27 cellular contexts compared by ENCODE assay signal in the genomic region with DNA sequence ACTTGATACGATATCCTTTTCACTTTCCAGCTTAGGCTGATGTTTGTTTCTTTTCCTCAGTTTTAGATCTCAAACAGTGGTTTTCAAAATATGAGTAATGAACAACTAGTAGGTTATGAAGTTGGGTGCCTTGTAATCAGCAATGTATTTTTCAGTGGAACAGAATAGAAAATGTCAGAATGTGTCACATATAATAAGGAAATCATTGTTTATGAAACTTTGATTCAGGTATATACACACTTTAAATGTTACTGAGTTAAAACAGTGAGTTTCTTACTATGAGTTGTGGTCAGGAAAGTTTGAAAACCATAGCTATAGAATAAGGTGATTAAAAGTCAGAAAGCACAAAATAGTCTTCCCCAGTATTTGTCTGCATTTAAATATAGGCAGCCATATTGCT. TPM values are rescaled to one million over a fixed set of nuclear protein-coding genes. Genes with fewer than 3 reads are reported as not detected.
A peak's percentile ranks its signal among the peaks of the same experiment; 100 is the strongest.
DNase-seq lines count a peak whose midpoint lies in the region; ATAC-seq and TF ChIP-seq lines count a peak whose summit lies in the region.
"Had no signal": no experiment of that assay in that cellular context is flagged by ENCODE, and none has a peak within 500 bp of the region (broad histone marks: within the 10 kb centered on the region; RNA-seq: fewer than 3 reads in every experiment).

No MANE protein-coding gene starts in this region.

- H4K20me1 ChIP-seq in smooth muscle cell (ENCODE audit: low read depth): no peaks in the 10 kb centered on the region

- H3K9ac ChIP-seq in smooth muscle cell (ENCODE audit: low read depth): no peak overlapping the region
- H3K9ac ChIP-seq: KMS-11 had no signal

- H3K36me3 Mint-ChIP-seq in activated CD8-positive, alpha-beta memory T cell treated with anti-CD3 and anti-CD28 coated beads, Interleukin-2, amount 10 ng/mL, durations not matched to agents 7 days and 5 days: peaks cover 48% of the 10 kb centered on the region
- H3K36me3 Mint-ChIP-seq in Caco-2 (ENCODE audit: insufficient read depth, unreplicated experiment): peaks cover 44% of the 10 kb centered on the region
- H3K36me3 Mint-ChIP-seq in T-helper 2 cell treated with Interferon-gamma antibody and Interleukin-4, amounts not matched to agents 5 μg/mL and 100 μg/mL, for 36 hours (ENCODE audit: low read depth): peaks cover 40% of the 10 kb centered on the region
- peaks cover 42% of the 10 kb centered on the region for H3K36me3 Mint-ChIP-seq in activated naive CD8-positive, alpha-beta T cell treated with anti-CD3 and anti-CD28 coated beads, Interleukin-2, amount 50 U/mL, for 24 hours (ENCODE audit: low read depth)

- H3F3A ChIP-seq in smooth muscle cell (ENCODE audit: low read depth): no peaks in the 10 kb centered on the region

- CTCF ChIA-PET in activated CD8-positive, alpha-beta memory T cell treated with anti-CD3 and anti-CD28 coated beads, Interleukin-2, amount 10 ng/mL, durations not matched to agents 7 days and 5 days (lab: Charles Lee): interaction anchor here (1.1 kb wide), 1 partner anchor 12 kb away, joined by 3 read pairs; no protein-coding TSS in a partner anchor
- CTCF ChIA-PET in Caco-2 (lab: Charles Lee): no interaction called here

- TSS peak; percentile 28 for BruUV-seq in Caco-2 (replicated peaks; lab: Mats Ljungman, UMichigan)

- peak overlapping the region; percentile 73 for H3K27ac Mint-ChIP-seq in activated CD8-positive, alpha-beta memory T cell treated with anti-CD3 and anti-CD28 coated beads, Interleukin-2, amount 10 ng/mL, durations not matched to agents 7 days and 5 days
- no peak overlapping the region for H3K27ac Mint-ChIP-seq in Caco-2 (ENCODE audit: unreplicated experiment)
- H3K27ac Mint-ChIP-seq in T-helper 2 cell treated with Interferon-gamma antibody and Interleukin-4, amounts not matched to agents 5 μg/mL and 100 μg/mL, for 36 hours: peak overlapping the region; percentile 22
- H3K27ac Mint-ChIP-seq in activated naive CD8-positive, alpha-beta T cell treated with anti-CD3 and anti-CD28 coated beads, Interleukin-2, amount 50 U/mL, for 24 hours: no peak overlapping the region
- H3K27ac Mint-ChIP-seq: B cell; CD8-positive, alpha-beta T cell had no signal

- H3K4me3 ChIP-seq in Caco-2 (ENCODE audit: low read depth, low read length): no peak overlapping the region
- H3K4me3 ChIP-seq in smooth muscle cell: no peak overlapping the region
- H3K4me3 ChIP-seq: SJCRH30 had no signal

- no peak for ATAC-seq in activated CD8-positive, alpha-beta memory T cell treated with anti-CD3 and anti-CD28 coated beads, Interleukin-2, amount 10 ng/mL, durations not matched to agents 7 days and 5 days
- peak; percentile 52 for ATAC-seq in activated naive CD8-positive, alpha-beta T cell treated with anti-CD3 and anti-CD28 coated beads, Interleukin-2, amount 50 U/mL, for 24 hours
- ATAC-seq: CD8-positive, alpha-beta T cell; PC-3; Right ventricle myocardium inferior had no signal

- H2AFZ ChIP-seq in smooth muscle cell (ENCODE audit: low read depth): no peak overlapping the region

- peaks cover 20% of the 10 kb centered on the region for H3K4me1 Mint-ChIP-seq in activated CD8-positive, alpha-beta memory T cell treated with anti-CD3 and anti-CD28 coated beads, Interleukin-2, amount 10 ng/mL, durations not matched to agents 7 days and 5 days
- no peaks in the 10 kb centered on the region for H3K4me1 Mint-ChIP-seq in Caco-2 (ENCODE audit: low read depth, unreplicated experiment)
- H3K4me1 Mint-ChIP-seq in T-helper 2 cell treated with Interferon-gamma antibody and Interleukin-4, amounts not matched to agents 5 μg/mL and 100 μg/mL, for 36 hours (ENCODE audit: low read depth): peaks cover 25% of the 10 kb centered on the region
- H3K4me1 Mint-ChIP-seq in activated naive CD8-positive, alpha-beta T cell treated with anti-CD3 and anti-CD28 coated beads, Interleukin-2, amount 50 U/mL, for 24 hours: peaks cover 20% of the 10 kb centered on the region
- H3K4me1 Mint-ChIP-seq: B cell, IgD-negative memory B cell had no signal

- no peaks in the 10 kb centered on the region for H3K27me3 Mint-ChIP-seq in activated CD8-positive, alpha-beta memory T cell treated with anti-CD3 and anti-CD28 coated beads, Interleukin-2, amount 10 ng/mL, durations not matched to agents 7 days and 5 days
- H3K27me3 Mint-ChIP-seq in Caco-2 (ENCODE audit: insufficient read depth, unreplicated experiment): no peaks in the 10 kb centered on the region
- no peaks in the 10 kb centered on the region for H3K27me3 Mint-ChIP-seq in T-helper 2 cell treated with Interferon-gamma antibody and Interleukin-4, amounts not matched to agents 5 μg/mL and 100 μg/mL, for 36 hours (ENCODE audit: low read depth)
- H3K27me3 Mint-ChIP-seq in activated naive CD8-positive, alpha-beta T cell treated with anti-CD3 and anti-CD28 coated beads, Interleukin-2, amount 50 U/mL, for 24 hours: no peaks in the 10 kb centered on the region
- H3K27me3 Mint-ChIP-seq: B cell, IgD-negative memory B cell had no signal

- H3K9me3 ChIP-seq in Caco-2 (no peaks in the 10 kb centered on the region), smooth muscle cell (replicated peaks; ENCODE audit: low read depth) (no peaks in the 10 kb centered on the region)
- H3K9me3 ChIP-seq: SJCRH30 had no signal

- POLR2A ChIA-PET in Caco-2 (lab: Charles Lee): no interaction called here

- no peaks in the 10 kb centered on the region for H3K9me3 Mint-ChIP-seq in activated CD8-positive, alpha-beta memory T cell treated with anti-CD3 and anti-CD28 coated beads, Interleukin-2, amount 10 ng/mL, durations not matched to agents 7 days and 5 days (ENCODE audit: low read depth)
- H3K9me3 Mint-ChIP-seq in Caco-2 (ENCODE audit: unreplicated experiment): no peaks in the 10 kb centered on the region
- no peaks in the 10 kb centered on the region for H3K9me3 Mint-ChIP-seq in T-helper 2 cell treated with Interferon-gamma antibody and Interleukin-4, amounts not matched to agents 5 μg/mL and 100 μg/mL, for 36 hours
- no peaks in the 10 kb centered on the region for H3K9me3 Mint-ChIP-seq in activated naive CD8-positive, alpha-beta T cell treated with anti-CD3 and anti-CD28 coated beads, Interleukin-2, amount 50 U/mL, for 24 hours
- H3K9me3 Mint-ChIP-seq: CD8-positive, alpha-beta T cell; IgD-negative memory B cell had no signal

- H3K27ac ChIP-seq in caudate nucleus (ENCODE audit: low read depth, low read length): no peak overlapping the region
- no peak overlapping the region for H3K27ac ChIP-seq in smooth muscle cell (ENCODE audit: low read depth)
- H3K27ac ChIP-seq: C4-2B, HL-60, KMS-11, SJCRH30 had no signal

- no peak overlapping the region for H3K4me2 ChIP-seq in smooth muscle cell
- H3K4me2 ChIP-seq: KMS-11 had no signal

- H3K4me1 ChIP-seq in Caco-2 (no peaks in the 10 kb centered on the region), smooth muscle cell (ENCODE audit: low read depth) (no peaks in the 10 kb centered on the region)
- H3K4me1 ChIP-seq: SJCRH30 had no signal

- H3K36me3 ChIP-seq in Caco-2 (ENCODE audit: control insufficient read depth, insufficient read depth, low read length): no peaks in the 10 kb centered on the region; the same call in 1 of the 2 replicates
- peaks cover 33% of the 10 kb centered on the region for H3K36me3 ChIP-seq in smooth muscle cell (ENCODE audit: low read depth)

- H3K27me3 ChIP-seq in Caco-2 (replicated peaks; ENCODE audit: control insufficient read depth, insufficient read depth, low read length) (no peaks in the 10 kb centered on the region), smooth muscle cell (ENCODE audit: low read depth) (no peaks in the 10 kb centered on the region)
- H3K27me3 ChIP-seq: SJCRH30 had no signal

- intact Hi-C loops in Caco-2 (cut with micrococcal nuclease; ENCODE audit: unreplicated experiment): no loop called here

- no peaks in the 10 kb centered on the region for H3K79me2 ChIP-seq in smooth muscle cell (ENCODE audit: low read depth)

- no peak for TF ChIP-seq CTCF in Caco-2 (IDR thresholded peaks at IDR 0.05; ENCODE audit: insufficient read depth in 1 of 2, low read depth in 1 of 2, low read length in 1 of 2, severe bottlenecking in 1 of 2, unreplicated experiment in 1 of 2)
- TF ChIP-seq CTCF in smooth muscle cell (IDR thresholded peaks at IDR 0.05; ENCODE audit: borderline replicate concordance, insufficient read depth, poor library complexity, severe bottlenecking): no peak

- peak overlapping the region; percentile 14 for H3K4me3 Mint-ChIP-seq in activated CD8-positive, alpha-beta memory T cell treated with anti-CD3 and anti-CD28 coated beads, Interleukin-2, amount 10 ng/mL, durations not matched to agents 7 days and 5 days
- no peak overlapping the region for H3K4me3 Mint-ChIP-seq in Caco-2 (ENCODE audit: unreplicated experiment)
- H3K4me3 Mint-ChIP-seq in T-helper 2 cell treated with Interferon-gamma antibody and Interleukin-4, amounts not matched to agents 5 μg/mL and 100 μg/mL, for 36 hours: no peak overlapping the region
- no peak overlapping the region for H3K4me3 Mint-ChIP-seq in activated naive CD8-positive, alpha-beta T cell treated with anti-CD3 and anti-CD28 coated beads, Interleukin-2, amount 50 U/mL, for 24 hours
- H3K4me3 Mint-ChIP-seq: B cell; CD8-positive, alpha-beta T cell; IgD-negative memory B cell had no signal

- 100% methylated on average over 1 of the region's 1 CpG for WGBS in smooth muscle cell (ENCODE audit: low lambda C conversion rate)

- DNase-seq in activated CD8-positive, alpha-beta memory T cell treated with anti-CD3 and anti-CD28 coated beads, Interleukin-2, amount 10 ng/mL, durations not matched to agents 7 days and 5 days: no peak
- DNase-seq in activated CD8-positive, alpha-beta memory T cell treated with anti-CD3 and anti-CD28 coated beads, Interleukin-2, amount 50 U/mL, for 4 hours: no peak
- no peak for DNase-seq in Caco-2
- DNase-seq in T-helper 2 cell treated with Interferon-gamma antibody and Interleukin-4, amounts not matched to agents 5 μg/mL and 100 μg/mL, for 36 hours (ENCODE audit: low spot score): no peak
- DNase-seq in activated naive CD8-positive, alpha-beta T cell treated with anti-CD3 and anti-CD28 coated beads, Interleukin-2, amount 50 U/mL, for 24 hours: no peak
- no peak for DNase-seq in caudate nucleus (lab: John Stamatoyannopoulos, UW)
- DNase-seq in smooth muscle cell (lab: John Stamatoyannopoulos, UW; ENCODE audit: unreplicated experiment): no peak
- DNase-seq: CD8-positive, alpha-beta T cell; DMS 273 treated with DMSO at 0.1 percent for 48 hours; DMS79; EL; GF-D8; H7; MM.1S; NCI-H2029 treated with DMSO at 0.1 percent for 48 hours; NCI-H446 treated with DMSO at 0.1 percent for 48 hours; NCI-H526; NCI-H82; NK-92 treated with Interleukin-12 subunit alpha and Interleukin-12 subunit beta, amount 100 ng/mL, for 24 hours; PC-3; SJCRH30 had no signal

RNA-seq across cellular contexts. Expression of gene TBK1, which starts 39.8 kb away (rescaled TPM):
- 10 to 100 TPM; 37.3 to 40.4 TPM for total RNA-seq in activated CD8-positive, alpha-beta memory T cell treated with anti-CD3 and anti-CD28 coated beads, Interleukin-2, amount 10 ng/mL, durations not matched to agents 7 days and 5 days
- total RNA-seq in Caco-2 (2022) (21.6 and 23.2 TPM in 2 replicates), smooth muscle cell (28.9 and 38.3 TPM in 2 replicates)
- polyA plus RNA-seq in smooth muscle cell: 11.9 and 16.8 TPM in 2 replicates

Comparison
In these comparisons a context has a peak if more than half of its experiments do, and no peak if none do; other contexts are left out.
1. H3K27ac Mint-ChIP-seq: peak in activated CD8-positive, alpha-beta memory T cell treated with anti-CD3 and anti-CD28 coated beads, Interleukin-2, amount 10 ng/mL, durations not matched to agents 7 days and 5 days (single experiment) and T-helper 2 cell treated with Interferon-gamma antibody and Interleukin-4, amounts not matched to agents 5 μg/mL and 100 μg/mL, for 36 hours (single experiment); none in Caco-2 (single experiment) and activated naive CD8-positive, alpha-beta T cell treated with anti-CD3 and anti-CD28 coated beads, Interleukin-2, amount 50 U/mL, for 24 hours (single experiment).